Comparison of ENCODE assay signal across 11 cellular contexts in the genomic region with DNA sequence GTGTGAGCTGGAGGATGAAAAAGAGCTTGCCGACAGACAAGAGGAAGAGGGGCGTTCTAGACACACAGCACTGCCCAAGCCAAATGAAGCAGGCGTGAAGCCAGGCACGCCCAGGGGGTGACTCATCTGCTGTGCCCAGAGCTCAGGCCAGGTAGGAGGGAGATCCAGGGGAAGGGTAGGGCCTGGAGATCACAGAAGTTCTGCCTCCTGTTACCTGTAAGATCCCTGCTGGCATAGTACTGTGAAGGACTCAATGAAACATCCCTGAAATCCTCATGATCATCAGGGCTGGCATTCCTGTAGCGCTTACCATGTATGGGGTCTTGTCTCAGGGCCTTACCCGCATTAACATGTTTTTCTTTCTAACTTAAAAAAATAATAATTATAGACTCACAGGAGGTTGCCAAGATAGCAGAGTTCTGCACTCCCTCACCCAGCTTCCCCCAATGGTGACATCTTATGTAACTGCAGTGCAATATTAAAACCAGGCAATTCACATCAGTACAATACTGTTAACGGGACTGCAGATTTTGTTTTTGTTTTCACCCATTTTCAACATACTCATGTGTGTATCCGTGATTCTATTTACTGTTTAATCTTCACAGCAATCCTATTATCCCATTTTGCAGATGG.
A peak's percentile ranks its signal among the peaks of the same experiment; 100 is the strongest.
DNase-seq lines count a peak whose midpoint lies in the region; ATAC-seq, FAIRE-seq and TF ChIP-seq lines count a peak whose summit lies in the region.
"Had no signal": no experiment of that assay in that cellular context is flagged by ENCODE, and none has a peak within 500 bp of the region (broad histone marks: within the 10 kb centered on the region; RNA-seq: fewer than 3 reads in every experiment).

No MANE protein-coding gene starts in this region.

- H3K27me3 ChIP-seq in astrocyte (ENCODE audit: insufficient read depth, low read length) (no peaks in the 10 kb centered on the region), stomach smooth muscle (ENCODE audit: control insufficient read depth in 1 of 2, insufficient read depth in 2 of 2, low read length in 2 of 2) (no peaks in the 10 kb centered on the region)
- H3K27me3 ChIP-seq: SJCRH30 had no signal

- H3K4me1 ChIP-seq in astrocyte (ENCODE audit: insufficient read depth, low read length) (peaks cover 7% of the 10 kb centered on the region), stomach smooth muscle (ENCODE audit: control insufficient read depth, insufficient read depth, low read length) (peaks cover 33% of the 10 kb centered on the region)
- H3K4me1 ChIP-seq: SJCRH30 had no signal

- no peak overlapping the region for H3K27ac Mint-ChIP-seq in astrocyte (ENCODE audit: unreplicated experiment)
- H3K27ac Mint-ChIP-seq: activated naive CD4-positive, alpha-beta T cell treated with anti-CD3 and anti-CD28 coated beads for 36 hours had no signal

- H3K36me3 ChIP-seq in astrocyte (ENCODE audit: insufficient read depth, low read length): no peaks in the 10 kb centered on the region
- H3K36me3 ChIP-seq in stomach smooth muscle (ENCODE audit: control insufficient read depth in 2 of 2, insufficient read depth in 2 of 2, low read length in 2 of 2): no peaks in the 10 kb centered on the region
- H3K36me3 ChIP-seq: SJCRH30 had no signal

- intact Hi-C loops in left colon (cut with DNase I, micrococcal nuclease): no loop called here

- H3K4me1 Mint-ChIP-seq in astrocyte (ENCODE audit: low read depth, unreplicated experiment): peaks cover 22% of the 10 kb centered on the region

- ATAC-seq in left colon: peak; percentile 97
- no peak for ATAC-seq in HG02642 (IDR thresholded peaks at IDR 0.05; ENCODE audit: poor library complexity, unreplicated experiment)
- ATAC-seq in GM19467 (IDR thresholded peaks at IDR 0.05; ENCODE audit: unreplicated experiment): no peak

- H3K4me3 ChIP-seq in astrocyte (ENCODE audit: insufficient read depth, low read depth, low read length): no peak overlapping the region
- H3K4me3 ChIP-seq in stomach smooth muscle (ENCODE audit: low read length in 2 of 2): peak overlapping the region in 1 of 2 donors; percentile 29
- H3K4me3 ChIP-seq: SJCRH30 had no signal

- H3K9me3 Mint-ChIP-seq in astrocyte (ENCODE audit: unreplicated experiment): peaks cover 3% of the 10 kb centered on the region
- H3K9me3 Mint-ChIP-seq: activated naive CD4-positive, alpha-beta T cell treated with anti-CD3 and anti-CD28 coated beads for 36 hours had no signal

- peaks cover 91% of the 10 kb centered on the region for H4K20me1 ChIP-seq in astrocyte (ENCODE audit: insufficient read depth, low read length)

- H3K27ac ChIP-seq in astrocyte (ENCODE audit: low read depth, low read length) (no peak overlapping the region), stomach smooth muscle (ENCODE audit: low read length) (peak overlapping the region; percentile 98), substantia nigra (ENCODE audit: low read depth, low read length, poor library complexity, severe bottlenecking) (no peak overlapping the region)
- H3K27ac ChIP-seq: KMS-11, SJCRH30 had no signal

- no peaks in the 10 kb centered on the region for H3K27me3 Mint-ChIP-seq in astrocyte (ENCODE audit: low read depth, unreplicated experiment)

- H3K36me3 Mint-ChIP-seq in astrocyte (ENCODE audit: low read depth, unreplicated experiment): peaks cover 6% of the 10 kb centered on the region

- H3K9ac ChIP-seq in astrocyte (ENCODE audit: low read length) (no peak overlapping the region), stomach smooth muscle (ENCODE audit: low read length in 2 of 2) (peak overlapping the region in 1 of 2 donors; percentile 71)
- H3K9ac ChIP-seq: KMS-11 had no signal

- H3K79me2 ChIP-seq in astrocyte (ENCODE audit: insufficient read depth, low read length): peaks cover 59% of the 10 kb centered on the region

- no peak overlapping the region for H3K4me3 Mint-ChIP-seq in astrocyte (ENCODE audit: unreplicated experiment)
- H3K4me3 Mint-ChIP-seq: activated naive CD4-positive, alpha-beta T cell treated with anti-CD3 and anti-CD28 coated beads for 36 hours had no signal

- peak; percentile 90 for DNase-seq in LoVo (ENCODE audit: low spot score)
- DNase-seq in astrocyte (ENCODE audit: low read depth): peak; percentile 29
- peak; percentile 84 to 91 for DNase-seq in left colon
- DNase-seq in substantia nigra (lab: John Stamatoyannopoulos, UW): no peak
- DNase-seq: activated naive CD4-positive, alpha-beta T cell treated with anti-CD3 and anti-CD28 coated beads for 36 hours; DND-41; SJCRH30 had no signal

- H3K9me3 ChIP-seq in astrocyte (ENCODE audit: insufficient read depth, low read depth, low read length) (no peaks in the 10 kb centered on the region), stomach smooth muscle (ENCODE audit: control insufficient read depth in 2 of 2, low read length in 2 of 2) (no peaks in the 10 kb centered on the region)
- H3K9me3 ChIP-seq: SJCRH30 had no signal

- TF ChIP-seq CTCF in astrocyte (IDR thresholded peaks at IDR 0.05; ENCODE audit: insufficient read depth, low read depth, low read length): no peak

- FAIRE-seq in astrocyte (lab: Jason Lieb, UNC): no peak

- H3K4me2 ChIP-seq in astrocyte (ENCODE audit: low read length): no peak overlapping the region
- H3K4me2 ChIP-seq: KMS-11 had no signal

- H2AFZ ChIP-seq in astrocyte (ENCODE audit: low read depth, low read length): no peak overlapping the region

Comparison
In these comparisons a context has a peak if more than half of its experiments do, and no peak if none do; other contexts are left out.
1. DNase-seq: peak in LoVo (single experiment), astrocyte (single experiment) and left colon (2 of 2); none in substantia nigra (0 of 49).